Comparison of ENCODE assay signal across 15 cellular contexts in genomic region chr13:74115138-74115537, GRCh38. TPM values are rescaled to one million over a fixed set of nuclear protein-coding genes. Genes with fewer than 3 reads are reported as not detected.
DNase-seq lines count a peak whose midpoint lies in the region; ATAC-seq, FAIRE-seq and TF ChIP-seq lines count a peak whose summit lies in the region.
"Had no signal": no experiment of that assay in that cellular context is flagged by ENCODE, and none has a peak within 500 bp of the region (broad histone marks: within the 10 kb centered on the region; RNA-seq: fewer than 3 reads in every experiment).

No MANE protein-coding gene starts in this region.

- H3K27me3 ChIP-seq in ACC112 (ENCODE audit: insufficient read depth, low read length) (no peaks in the 10 kb centered on the region), ascending aorta (no peaks in the 10 kb centered on the region), upper lobe of left lung (no peaks in the 10 kb centered on the region)
- H3K27me3 ChIP-seq: Peyer's patch had no signal

- H2AFZ ChIP-seq in ACC112 (ENCODE audit: low read length, unreplicated experiment), result no peak overlapping the region
- H2AFZ ChIP-seq: GM23338 had no signal

- H3K4me1 ChIP-seq in ACC112 (ENCODE audit: control insufficient read depth, insufficient read depth, low read length, unreplicated experiment), result peaks cover 44% of the 10 kb centered on the region
- H3K4me1 ChIP-seq in ascending aorta, result peaks cover 0 to 30% of the 10 kb centered on the region in 2 donors
- no peaks in the 10 kb centered on the region for H3K4me1 ChIP-seq in upper lobe of left lung
- H3K4me1 ChIP-seq: Peyer's patch had no signal

- H3K79me2 ChIP-seq in ACC112 (ENCODE audit: control insufficient read depth, insufficient read depth, low read length, unreplicated experiment), result peaks cover 71% of the 10 kb centered on the region

- intact Hi-C loops in ascending aorta (cut with DNase I), result no loop called here

- no peak for DNase-seq in H54 (ENCODE audit: insufficient read length, low spot score)
- no peak for DNase-seq in ascending aorta (ENCODE audit: low spot score in 2 of 2)
- peak; percentile 46 to 69 for DNase-seq in foreskin fibroblast
- no peak for DNase-seq in GM12891 (ENCODE audit: insufficient read length, low spot score)
- DNase-seq in stimulated activated CD4-positive, alpha-beta T cell treated with anti-CD3 and anti-CD28 coated beads, Interleukin-1b, Interleukin-23, amount 100 ng/mL, for 48 hours, result no peak
- no peak for DNase-seq in upper lobe of left lung
- DNase-seq in NCI-H128 (lab: John Stamatoyannopoulos, UW; ENCODE audit: unreplicated experiment), result no peak
- DNase-seq: C1 segment of cervical spinal cord; foreskin melanocyte; NCI-H446 treated with DMSO at 0.1 percent for 48 hours; Peyer's patch; psoas muscle; stimulated activated CD4-positive, alpha-beta T cell treated with anti-CD3 and anti-CD28 coated beads, Interleukin-4, amount 100 ng/mL, for 4 hours had no signal

- H3K27ac ChIP-seq in ACC112 (ENCODE audit: low read depth, low read length) (peak overlapping the region; percentile 82), ascending aorta (peak overlapping the region; percentile 58 to 74), upper lobe of left lung (no peak overlapping the region)
- H3K27ac ChIP-seq: Peyer's patch, psoas muscle had no signal

- H3K36me3 ChIP-seq in ACC112 (ENCODE audit: insufficient read depth, low read length), result peaks cover 21% of the 10 kb centered on the region; the same call in 1 of the 2 replicates
- no peaks in the 10 kb centered on the region for H3K36me3 ChIP-seq in ascending aorta
- no peaks in the 10 kb centered on the region for H3K36me3 ChIP-seq in upper lobe of left lung
- H3K36me3 ChIP-seq: Peyer's patch had no signal

- H3K4me3 ChIP-seq in ACC112 (ENCODE audit: low read depth, low read length) (no peak overlapping the region), ascending aorta (no peak overlapping the region), foreskin fibroblast (ENCODE audit: low read depth in 1 of 2, low read length in 2 of 2) (no peak overlapping the region), upper lobe of left lung (no peak overlapping the region)
- H3K4me3 ChIP-seq: GM23338, Peyer's patch, psoas muscle had no signal

- WGBS in upper lobe of left lung, 2 donors, result 43 to 79% methylated on average over 2 of the region's 2 CpGs

- no peak for TF ChIP-seq CTCF in ascending aorta (IDR thresholded peaks at IDR 0.05)
- TF ChIP-seq CTCF in foreskin fibroblast (IDR thresholded peaks at IDR 0.05; ENCODE audit: low read depth, low read length), result no peak
- TF ChIP-seq CTCF in upper lobe of left lung (IDR thresholded peaks at IDR 0.05), result no peak

- ATAC-seq in upper lobe of left lung (ENCODE audit: low FRiP score in 2 of 2), result no peak
- ATAC-seq: GM23338, psoas muscle had no signal

- H3K9me3 ChIP-seq in ascending aorta (peaks cover 13 to 20% of the 10 kb centered on the region in 2 donors), upper lobe of left lung (peaks cover 3 to 19% (median 12%) of the 10 kb centered on the region in 4 donors)

- TF ChIP-seq EP300 in upper lobe of left lung (IDR thresholded peaks at IDR 0.05), result no peak

- TF ChIP-seq POLR2A in H54 (IDR thresholded peaks at IDR 0.05; ENCODE audit: low read depth, low read length), result no peak
- TF ChIP-seq POLR2A in GM12891 (IDR thresholded peaks at IDR 0.05; ENCODE audit: low read depth, low read length), result no peak
- TF ChIP-seq POLR2A in upper lobe of left lung (IDR thresholded peaks at IDR 0.05), result no peak

- FAIRE-seq in H54 (lab: Jason Lieb, UNC) (peak; percentile 75), GM12891 (lab: Jason Lieb, UNC) (no peak)

TF ChIP-seq in GM12891, 5 proteins besides CTCF, POLR2A, EP300 and RAD21:
- TF ChIP-seq POU2F2 (IDR thresholded peaks at IDR 0.05; ENCODE audit: low read depth, low read length), result no peak
- TF ChIP-seq PAX5 (IDR thresholded peaks at IDR 0.05; ENCODE audit: insufficient read depth, low read length, severe bottlenecking), result no peak
- TF ChIP-seq TAF1 (IDR thresholded peaks at IDR 0.05; ENCODE audit: low read depth, low read length), result no peak
- TF ChIP-seq POLR2AphosphoS5 (IDR thresholded peaks at IDR 0.05; ENCODE audit: low read depth, low read length), result no peak
- no peak for TF ChIP-seq SPI1 (IDR thresholded peaks at IDR 0.05; ENCODE audit: low read depth, low read length)

RNA-seq across cellular contexts. Expression of gene KLF12, which starts 19.1 kb away (rescaled TPM):
- total RNA-seq in ascending aorta, result 17.9 TPM
- polyA plus RNA-seq in GM12891 (2012; ENCODE audit: low read depth, missing spikeins), result 0.51 TPM
- 10 to 100 TPM in 1 of 6 donors, 1 to 10 TPM in 5; 3.1 to 10.1 (median 4.8) TPM for total RNA-seq in upper lobe of left lung

Comparison
In these comparisons a context has a peak if more than half of its experiments do, and no peak if none do; other contexts are left out.
1. H3K27ac ChIP-seq: peak in ACC112 (single experiment) and ascending aorta (2 of 2); none in upper lobe of left lung (0 of 4).
2. DNase-seq: peak in foreskin fibroblast (2 of 2); none in H54 (single experiment), ascending aorta (0 of 2), GM12891 (single experiment), stimulated activated CD4-positive, alpha-beta T cell treated with anti-CD3 and anti-CD28 coated beads, Interleukin-1b, Interleukin-23, amount 100 ng/mL, for 48 hours (single experiment), upper lobe of left lung (0 of 2) and NCI-H128 (single experiment).